Comparison of ENCODE assay signal across 1 cellular context in the genomic region with DNA sequence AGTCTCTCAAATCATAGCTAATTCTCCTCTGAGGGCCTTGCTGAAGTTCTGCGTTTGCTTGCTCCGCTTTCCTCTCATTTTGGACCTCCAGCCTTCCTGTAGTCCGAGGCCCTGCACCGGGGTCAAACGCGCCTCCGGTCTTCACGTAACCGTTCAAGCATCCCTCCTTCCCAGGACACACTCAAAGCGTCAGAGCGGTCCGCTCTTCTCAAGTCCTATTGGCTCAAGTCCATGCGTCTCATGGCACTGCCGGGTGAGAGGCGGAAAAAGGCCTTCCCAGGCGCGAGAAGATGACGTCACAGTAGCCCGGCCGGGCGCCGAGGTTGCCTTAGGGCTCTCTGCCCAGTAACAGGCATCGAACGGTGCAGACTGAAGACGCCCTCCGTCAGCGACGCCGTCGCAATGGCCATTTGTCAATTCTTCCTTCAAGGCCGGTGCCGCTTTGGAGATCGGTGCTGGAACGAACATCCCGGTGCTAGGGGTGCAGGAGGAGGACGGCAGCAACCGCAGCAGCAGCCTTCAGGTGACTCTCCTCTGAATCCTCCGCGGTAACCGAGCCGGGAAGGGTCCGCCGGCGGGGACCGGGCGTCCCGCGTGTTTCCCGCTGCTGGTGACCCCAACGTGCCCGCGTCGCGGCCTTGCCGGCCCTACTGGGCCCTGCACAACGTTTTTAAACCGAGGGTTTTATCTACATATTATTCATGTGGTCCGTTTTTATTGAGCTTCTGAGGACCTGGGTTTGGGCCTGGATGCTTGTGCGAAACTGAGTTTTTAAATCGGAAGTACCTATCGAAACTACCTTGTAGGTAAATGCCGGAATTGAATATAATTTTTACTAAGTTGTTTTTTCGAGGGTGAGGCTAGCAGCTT.
A peak's percentile ranks its signal among the peaks of the same experiment; 100 is the strongest.
TF ChIP-seq lines count a peak whose summit lies in the region.

A gene with protein sequence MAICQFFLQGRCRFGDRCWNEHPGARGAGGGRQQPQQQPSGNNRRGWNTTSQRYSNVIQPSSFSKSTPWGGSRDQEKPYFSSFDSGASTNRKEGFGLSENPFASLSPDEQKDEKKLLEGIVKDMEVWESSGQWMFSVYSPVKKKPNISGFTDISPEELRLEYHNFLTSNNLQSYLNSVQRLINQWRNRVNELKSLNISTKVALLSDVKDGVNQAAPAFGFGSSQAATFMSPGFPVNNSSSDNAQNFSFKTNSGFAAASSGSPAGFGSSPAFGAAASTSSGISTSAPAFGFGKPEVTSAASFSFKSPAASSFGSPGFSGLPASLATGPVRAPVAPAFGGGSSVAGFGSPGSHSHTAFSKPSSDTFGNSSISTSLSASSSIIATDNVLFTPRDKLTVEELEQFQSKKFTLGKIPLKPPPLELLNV (plus strand): TSS at position 365 of the 870 bp plus-strand sequence. CDS start 38 bp downstream, at position 403.

TF ChIP-seq in K562, 482 proteins besides CTCF, POLR2A, EP300 and RAD21 (continued from another document and continues in another):
- TF ChIP-seq ZBED1 (IDR thresholded peaks at IDR 0.05): peak; percentile 81; the same call in 1 of the 2 replicates
- TF ChIP-seq SIN3B (IDR thresholded peaks at IDR 0.05; ENCODE audit: low read depth): peak; percentile 87
- TF ChIP-seq TCF7 (IDR thresholded peaks at IDR 0.05; ENCODE audit: borderline replicate concordance): peak; percentile 47
- 0 out of 2 replicates have a peak, but pooled peaks have one; percentile 56 for TF ChIP-seq ELF4 (CRISPR knock-in tag; IDR thresholded peaks at IDR 0.05)
- TF ChIP-seq KLF16 (IDR thresholded peaks at IDR 0.05): no peak
- TF ChIP-seq MAFG (tag; conservative IDR thresholded peaks at IDR 0.05): no peak
- no peak for TF ChIP-seq PURB (CRISPR knock-in tag; IDR thresholded peaks at IDR 0.05; ENCODE audit: low read depth)
- TF ChIP-seq PML (IDR thresholded peaks at IDR 0.05; ENCODE audit: low read length): peak; percentile 81
- TF ChIP-seq KAT8 (IDR thresholded peaks at IDR 0.05; ENCODE audit: low read depth): no peak
- TF ChIP-seq SMAD4 (CRISPR knock-in tag; conservative IDR thresholded peaks at IDR 0.05): peak; percentile 58
- peak in 1 of 2 experiments; percentile 63; a peak in 2 of 4 replicates for TF ChIP-seq FOXA3 (CRISPR knock-in tag; conservative IDR thresholded peaks at IDR 0.05 in 1 of 2, IDR thresholded peaks at IDR 0.05 in 1 of 2)
- TF ChIP-seq, protein P1, sequence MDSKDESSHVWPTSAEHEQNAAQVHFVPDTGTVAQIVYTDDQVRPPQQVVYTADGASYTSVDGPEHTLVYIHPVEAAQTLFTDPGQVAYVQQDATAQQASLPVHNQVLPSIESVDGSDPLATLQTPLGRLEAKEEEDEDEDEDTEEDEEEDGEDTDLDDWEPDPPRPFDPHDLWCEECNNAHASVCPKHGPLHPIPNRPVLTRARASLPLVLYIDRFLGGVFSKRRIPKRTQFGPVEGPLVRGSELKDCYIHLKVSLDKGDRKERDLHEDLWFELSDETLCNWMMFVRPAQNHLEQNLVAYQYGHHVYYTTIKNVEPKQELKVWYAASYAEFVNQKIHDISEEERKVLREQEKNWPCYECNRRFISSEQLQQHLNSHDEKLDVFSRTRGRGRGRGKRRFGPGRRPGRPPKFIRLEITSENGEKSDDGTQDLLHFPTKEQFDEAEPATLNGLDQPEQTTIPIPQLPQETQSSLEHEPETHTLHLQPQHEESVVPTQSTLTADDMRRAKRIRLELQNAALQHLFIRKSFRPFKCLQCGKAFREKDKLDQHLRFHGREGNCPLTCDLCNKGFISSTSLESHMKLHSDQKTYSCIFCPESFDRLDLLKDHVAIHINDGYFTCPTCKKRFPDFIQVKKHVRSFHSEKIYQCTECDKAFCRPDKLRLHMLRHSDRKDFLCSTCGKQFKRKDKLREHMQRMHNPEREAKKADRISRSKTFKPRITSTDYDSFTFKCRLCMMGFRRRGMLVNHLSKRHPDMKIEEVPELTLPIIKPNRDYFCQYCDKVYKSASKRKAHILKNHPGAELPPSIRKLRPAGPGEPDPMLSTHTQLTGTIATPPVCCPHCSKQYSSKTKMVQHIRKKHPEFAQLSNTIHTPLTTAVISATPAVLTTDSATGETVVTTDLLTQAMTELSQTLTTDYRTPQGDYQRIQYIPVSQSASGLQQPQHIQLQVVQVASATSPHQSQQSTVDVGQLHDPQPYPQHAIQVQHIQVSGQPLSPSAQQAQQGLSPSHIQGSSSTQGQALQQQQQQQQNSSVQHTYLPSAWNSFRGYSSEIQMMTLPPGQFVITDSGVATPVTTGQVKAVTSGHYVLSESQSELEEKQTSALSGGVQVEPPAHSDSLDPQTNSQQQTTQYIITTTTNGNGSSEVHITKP (IDR thresholded peaks at IDR 0.05; ENCODE audit: partially characterized antibody): peak; percentile 34
- TF ChIP-seq, protein P2, sequence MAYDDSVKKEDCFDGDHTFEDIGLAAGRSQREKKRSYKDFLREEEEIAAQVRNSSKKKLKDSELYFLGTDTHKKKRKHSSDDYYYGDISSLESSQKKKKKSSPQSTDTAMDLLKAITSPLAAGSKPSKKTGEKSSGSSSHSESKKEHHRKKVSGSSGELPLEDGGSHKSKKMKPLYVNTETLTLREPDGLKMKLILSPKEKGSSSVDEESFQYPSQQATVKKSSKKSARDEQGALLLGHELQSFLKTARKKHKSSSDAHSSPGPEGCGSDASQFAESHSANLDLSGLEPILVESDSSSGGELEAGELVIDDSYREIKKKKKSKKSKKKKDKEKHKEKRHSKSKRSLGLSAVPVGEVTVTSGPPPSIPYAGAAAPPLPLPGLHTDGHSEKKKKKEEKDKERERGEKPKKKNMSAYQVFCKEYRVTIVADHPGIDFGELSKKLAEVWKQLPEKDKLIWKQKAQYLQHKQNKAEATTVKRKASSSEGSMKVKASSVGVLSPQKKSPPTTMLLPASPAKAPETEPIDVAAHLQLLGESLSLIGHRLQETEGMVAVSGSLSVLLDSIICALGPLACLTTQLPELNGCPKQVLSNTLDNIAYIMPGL (CRISPR knock-in tag; IDR thresholded peaks at IDR 0.05): peak; percentile 73; the same call in 1 of the 2 replicates
- peak; percentile 71 for TF ChIP-seq ETV5 (CRISPR knock-in tag; IDR thresholded peaks at IDR 0.05; ENCODE audit: low read depth)
- TF ChIP-seq MEF2D (tag; conservative IDR thresholded peaks at IDR 0.05; ENCODE audit: low read depth): 0 out of 2 replicates have a peak, but pooled peaks have one; percentile 57
- TF ChIP-seq, protein P3, sequence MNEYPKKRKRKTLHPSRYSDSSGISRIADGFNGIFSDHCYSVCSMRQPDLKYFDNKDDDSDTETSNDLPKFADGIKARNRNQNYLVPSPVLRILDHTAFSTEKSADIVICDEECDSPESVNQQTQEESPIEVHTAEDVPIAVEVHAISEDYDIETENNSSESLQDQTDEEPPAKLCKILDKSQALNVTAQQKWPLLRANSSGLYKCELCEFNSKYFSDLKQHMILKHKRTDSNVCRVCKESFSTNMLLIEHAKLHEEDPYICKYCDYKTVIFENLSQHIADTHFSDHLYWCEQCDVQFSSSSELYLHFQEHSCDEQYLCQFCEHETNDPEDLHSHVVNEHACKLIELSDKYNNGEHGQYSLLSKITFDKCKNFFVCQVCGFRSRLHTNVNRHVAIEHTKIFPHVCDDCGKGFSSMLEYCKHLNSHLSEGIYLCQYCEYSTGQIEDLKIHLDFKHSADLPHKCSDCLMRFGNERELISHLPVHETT (CRISPR knock-in tag; conservative IDR thresholded peaks at IDR 0.05 in 1 of 2, IDR thresholded peaks at IDR 0.05 in 1 of 2): peak in 1 of 2 experiments; percentile 87; a peak in 2 of 4 replicates
- no peak for TF ChIP-seq CAMTA2 (CRISPR knock-in tag; conservative IDR thresholded peaks at IDR 0.05)
- peak; percentile 90 for TF ChIP-seq RFX5 (IDR thresholded peaks at IDR 0.05; ENCODE audit: low read depth, low read length)
- TF ChIP-seq ZNF143 (CRISPR knock-in tag; IDR thresholded peaks at IDR 0.05): 0 out of 2 replicates have a peak, but pooled peaks have one; percentile 32
- TF ChIP-seq MECOM (CRISPR knock-in tag; IDR thresholded peaks at IDR 0.05): 0 out of 2 replicates have a peak, but pooled peaks have one; percentile 26
- TF ChIP-seq ELF1 (tag; IDR thresholded peaks at IDR 0.05): peak; percentile 96
- TF ChIP-seq, protein P4, sequence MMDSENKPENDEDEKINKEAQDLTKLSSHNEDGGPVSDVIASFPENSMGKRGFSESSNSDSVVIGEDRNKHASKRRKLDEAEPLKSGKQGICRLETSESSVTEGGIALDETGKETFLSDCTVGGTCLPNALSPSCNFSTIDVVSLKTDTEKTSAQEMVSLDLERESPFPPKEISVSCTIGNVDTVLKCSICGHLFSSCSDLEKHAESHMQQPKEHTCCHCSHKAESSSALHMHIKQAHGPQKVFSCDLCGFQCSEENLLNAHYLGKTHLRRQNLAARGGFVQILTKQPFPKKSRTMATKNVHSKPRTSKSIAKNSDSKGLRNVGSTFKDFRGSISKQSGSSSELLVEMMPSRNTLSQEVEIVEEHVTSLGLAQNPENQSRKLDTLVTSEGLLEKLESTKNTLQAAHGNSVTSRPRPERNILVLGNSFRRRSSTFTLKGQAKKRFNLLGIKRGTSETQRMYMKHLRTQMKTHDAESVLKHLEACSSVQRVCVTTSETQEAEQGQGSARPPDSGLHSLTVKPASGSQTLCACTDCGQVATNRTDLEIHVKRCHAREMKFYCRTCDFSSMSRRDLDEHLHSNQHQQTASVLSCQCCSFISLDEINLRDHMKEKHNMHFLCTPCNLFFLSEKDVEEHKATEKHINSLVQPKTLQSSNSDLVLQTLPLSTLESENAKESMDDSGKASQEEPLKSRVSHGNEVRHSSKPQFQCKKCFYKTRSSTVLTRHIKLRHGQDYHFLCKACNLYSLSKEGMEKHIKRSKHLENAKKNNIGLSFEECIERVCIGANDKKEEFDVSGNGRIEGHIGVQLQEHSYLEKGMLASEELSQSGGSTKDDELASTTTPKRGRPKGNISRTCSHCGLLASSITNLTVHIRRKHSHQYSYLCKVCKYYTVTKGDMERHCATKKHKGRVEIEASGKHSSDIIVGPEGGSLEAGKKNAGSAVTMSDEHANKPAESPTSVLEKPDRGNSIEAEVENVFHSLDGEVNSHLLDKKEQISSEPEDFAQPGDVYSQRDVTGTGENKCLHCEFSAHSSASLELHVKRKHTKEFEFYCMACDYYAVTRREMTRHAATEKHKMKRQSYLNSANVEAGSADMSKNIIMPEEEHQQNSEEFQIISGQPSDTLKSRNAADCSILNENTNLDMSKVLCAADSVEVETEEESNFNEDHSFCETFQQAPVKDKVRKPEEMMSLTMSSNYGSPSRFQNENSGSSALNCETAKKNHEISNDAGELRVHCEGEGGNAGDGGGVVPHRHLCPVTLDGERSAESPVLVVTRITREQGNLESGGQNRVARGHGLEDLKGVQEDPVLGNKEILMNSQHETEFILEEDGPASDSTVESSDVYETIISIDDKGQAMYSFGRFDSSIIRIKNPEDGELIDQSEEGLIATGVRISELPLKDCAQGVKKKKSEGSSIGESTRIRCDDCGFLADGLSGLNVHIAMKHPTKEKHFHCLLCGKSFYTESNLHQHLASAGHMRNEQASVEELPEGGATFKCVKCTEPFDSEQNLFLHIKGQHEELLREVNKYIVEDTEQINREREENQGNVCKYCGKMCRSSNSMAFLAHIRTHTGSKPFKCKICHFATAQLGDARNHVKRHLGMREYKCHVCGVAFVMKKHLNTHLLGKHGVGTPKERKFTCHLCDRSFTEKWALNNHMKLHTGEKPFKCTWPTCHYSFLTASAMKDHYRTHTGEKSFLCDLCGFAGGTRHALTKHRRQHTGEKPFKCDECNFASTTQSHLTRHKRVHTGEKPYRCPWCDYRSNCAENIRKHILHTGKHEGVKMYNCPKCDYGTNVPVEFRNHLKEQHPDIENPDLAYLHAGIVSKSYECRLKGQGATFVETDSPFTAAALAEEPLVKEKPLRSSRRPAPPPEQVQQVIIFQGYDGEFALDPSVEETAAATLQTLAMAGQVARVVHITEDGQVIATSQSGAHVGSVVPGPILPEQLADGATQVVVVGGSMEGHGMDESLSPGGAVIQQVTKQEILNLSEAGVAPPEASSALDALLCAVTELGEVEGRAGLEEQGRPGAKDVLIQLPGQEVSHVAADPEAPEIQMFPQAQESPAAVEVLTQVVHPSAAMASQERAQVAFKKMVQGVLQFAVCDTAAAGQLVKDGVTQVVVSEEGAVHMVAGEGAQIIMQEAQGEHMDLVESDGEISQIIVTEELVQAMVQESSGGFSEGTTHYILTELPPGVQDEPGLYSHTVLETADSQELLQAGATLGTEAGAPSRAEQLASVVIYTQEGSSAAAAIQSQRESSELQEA (IDR thresholded peaks at IDR 0.05; ENCODE audit: low read depth): peak; percentile 93
- TF ChIP-seq JUNB (CRISPR knock-in tag; conservative IDR thresholded peaks at IDR 0.05): peak; percentile 90
- TF ChIP-seq, protein P5, sequence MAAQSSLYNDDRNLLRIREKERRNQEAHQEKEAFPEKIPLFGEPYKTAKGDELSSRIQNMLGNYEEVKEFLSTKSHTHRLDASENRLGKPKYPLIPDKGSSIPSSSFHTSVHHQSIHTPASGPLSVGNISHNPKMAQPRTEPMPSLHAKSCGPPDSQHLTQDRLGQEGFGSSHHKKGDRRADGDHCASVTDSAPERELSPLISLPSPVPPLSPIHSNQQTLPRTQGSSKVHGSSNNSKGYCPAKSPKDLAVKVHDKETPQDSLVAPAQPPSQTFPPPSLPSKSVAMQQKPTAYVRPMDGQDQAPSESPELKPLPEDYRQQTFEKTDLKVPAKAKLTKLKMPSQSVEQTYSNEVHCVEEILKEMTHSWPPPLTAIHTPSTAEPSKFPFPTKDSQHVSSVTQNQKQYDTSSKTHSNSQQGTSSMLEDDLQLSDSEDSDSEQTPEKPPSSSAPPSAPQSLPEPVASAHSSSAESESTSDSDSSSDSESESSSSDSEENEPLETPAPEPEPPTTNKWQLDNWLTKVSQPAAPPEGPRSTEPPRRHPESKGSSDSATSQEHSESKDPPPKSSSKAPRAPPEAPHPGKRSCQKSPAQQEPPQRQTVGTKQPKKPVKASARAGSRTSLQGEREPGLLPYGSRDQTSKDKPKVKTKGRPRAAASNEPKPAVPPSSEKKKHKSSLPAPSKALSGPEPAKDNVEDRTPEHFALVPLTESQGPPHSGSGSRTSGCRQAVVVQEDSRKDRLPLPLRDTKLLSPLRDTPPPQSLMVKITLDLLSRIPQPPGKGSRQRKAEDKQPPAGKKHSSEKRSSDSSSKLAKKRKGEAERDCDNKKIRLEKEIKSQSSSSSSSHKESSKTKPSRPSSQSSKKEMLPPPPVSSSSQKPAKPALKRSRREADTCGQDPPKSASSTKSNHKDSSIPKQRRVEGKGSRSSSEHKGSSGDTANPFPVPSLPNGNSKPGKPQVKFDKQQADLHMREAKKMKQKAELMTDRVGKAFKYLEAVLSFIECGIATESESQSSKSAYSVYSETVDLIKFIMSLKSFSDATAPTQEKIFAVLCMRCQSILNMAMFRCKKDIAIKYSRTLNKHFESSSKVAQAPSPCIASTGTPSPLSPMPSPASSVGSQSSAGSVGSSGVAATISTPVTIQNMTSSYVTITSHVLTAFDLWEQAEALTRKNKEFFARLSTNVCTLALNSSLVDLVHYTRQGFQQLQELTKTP (IDR thresholded peaks at IDR 0.05; ENCODE audit: low read depth in 1 of 2, partially characterized antibody in 2 of 2): peak; percentile 16 to 78
- TF ChIP-seq NR1H2 (CRISPR knock-in tag; IDR thresholded peaks at IDR 0.05): no peak
- TF ChIP-seq, protein P6, sequence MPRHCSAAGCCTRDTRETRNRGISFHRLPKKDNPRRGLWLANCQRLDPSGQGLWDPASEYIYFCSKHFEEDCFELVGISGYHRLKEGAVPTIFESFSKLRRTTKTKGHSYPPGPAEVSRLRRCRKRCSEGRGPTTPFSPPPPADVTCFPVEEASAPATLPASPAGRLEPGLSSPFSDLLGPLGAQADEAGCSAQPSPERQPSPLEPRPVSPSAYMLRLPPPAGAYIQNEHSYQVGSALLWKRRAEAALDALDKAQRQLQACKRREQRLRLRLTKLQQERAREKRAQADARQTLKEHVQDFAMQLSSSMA (CRISPR knock-in tag; IDR thresholded peaks at IDR 0.05): 0 out of 2 replicates have a peak, but pooled peaks have one; percentile 16
- TF ChIP-seq LCOR (CRISPR knock-in tag; IDR thresholded peaks at IDR 0.05): peak; percentile 95
